Comparison of ENCODE assay signal across 1 cellular context in the genomic region with DNA sequence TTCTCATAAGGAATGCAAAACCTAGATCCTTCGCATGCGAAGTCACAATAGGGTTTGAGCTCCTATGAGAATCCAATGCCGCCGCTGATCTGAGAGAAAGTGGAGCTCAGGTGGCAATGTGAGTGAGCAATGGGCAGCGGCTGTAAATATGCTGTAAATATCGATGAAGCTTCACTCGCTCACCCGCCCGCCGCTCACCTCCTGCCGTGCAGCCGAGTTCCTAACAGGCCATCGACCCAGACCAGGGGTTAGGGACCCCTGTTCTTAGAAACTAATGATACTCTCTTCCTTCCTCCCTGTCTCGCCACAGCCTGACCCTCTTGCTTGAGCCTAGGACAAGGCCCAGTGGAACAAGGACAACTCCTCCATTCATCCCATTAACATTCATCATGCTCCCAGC.
TF ChIP-seq lines count a peak whose summit lies in the region.

No MANE protein-coding gene starts in this region.

TF ChIP-seq in IMR-90, 13 proteins besides CTCF, POLR2A, EP300 and RAD21:
- no peak for TF ChIP-seq SMC3 (IDR thresholded peaks at IDR 0.05; ENCODE audit: low read depth, low read length)
- TF ChIP-seq MAFK (IDR thresholded peaks at IDR 0.05; ENCODE audit: low read depth, low read length), result no peak
- no peak for TF ChIP-seq FOS (IDR thresholded peaks at IDR 0.05; ENCODE audit: low read depth, low read length)
- no peak for TF ChIP-seq BHLHE40 (IDR thresholded peaks at IDR 0.05; ENCODE audit: low read depth, low read length)
- no peak for TF ChIP-seq MAZ (IDR thresholded peaks at IDR 0.05; ENCODE audit: borderline replicate concordance, low read depth, low read length)
- TF ChIP-seq, protein P1, sequence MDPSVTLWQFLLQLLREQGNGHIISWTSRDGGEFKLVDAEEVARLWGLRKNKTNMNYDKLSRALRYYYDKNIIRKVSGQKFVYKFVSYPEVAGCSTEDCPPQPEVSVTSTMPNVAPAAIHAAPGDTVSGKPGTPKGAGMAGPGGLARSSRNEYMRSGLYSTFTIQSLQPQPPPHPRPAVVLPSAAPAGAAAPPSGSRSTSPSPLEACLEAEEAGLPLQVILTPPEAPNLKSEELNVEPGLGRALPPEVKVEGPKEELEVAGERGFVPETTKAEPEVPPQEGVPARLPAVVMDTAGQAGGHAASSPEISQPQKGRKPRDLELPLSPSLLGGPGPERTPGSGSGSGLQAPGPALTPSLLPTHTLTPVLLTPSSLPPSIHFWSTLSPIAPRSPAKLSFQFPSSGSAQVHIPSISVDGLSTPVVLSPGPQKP (IDR thresholded peaks at IDR 0.05; ENCODE audit: borderline replicate concordance, low read depth, low read length), result no peak
- no peak for TF ChIP-seq CEBPB (IDR thresholded peaks at IDR 0.05; ENCODE audit: low read depth, low read length)
- TF ChIP-seq, protein P2, sequence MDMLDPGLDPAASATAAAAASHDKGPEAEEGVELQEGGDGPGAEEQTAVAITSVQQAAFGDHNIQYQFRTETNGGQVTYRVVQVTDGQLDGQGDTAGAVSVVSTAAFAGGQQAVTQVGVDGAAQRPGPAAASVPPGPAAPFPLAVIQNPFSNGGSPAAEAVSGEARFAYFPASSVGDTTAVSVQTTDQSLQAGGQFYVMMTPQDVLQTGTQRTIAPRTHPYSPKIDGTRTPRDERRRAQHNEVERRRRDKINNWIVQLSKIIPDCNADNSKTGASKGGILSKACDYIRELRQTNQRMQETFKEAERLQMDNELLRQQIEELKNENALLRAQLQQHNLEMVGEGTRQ (IDR thresholded peaks at IDR 0.05; ENCODE audit: low read depth, low read length), result no peak
- no peak for TF ChIP-seq RCOR1 (IDR thresholded peaks at IDR 0.05; ENCODE audit: insufficient replicate concordance, low read length)
- TF ChIP-seq CHD1 (IDR thresholded peaks at IDR 0.05; ENCODE audit: low read depth, low read length), result no peak
- no peak for TF ChIP-seq NFE2L2 (IDR thresholded peaks at IDR 0.05; ENCODE audit: low read depth, low read length)
- no peak for TF ChIP-seq RFX5 (IDR thresholded peaks at IDR 0.05; ENCODE audit: low read depth, low read length)
- TF ChIP-seq MXI1 (IDR thresholded peaks at IDR 0.05; ENCODE audit: borderline replicate concordance, low read depth, low read length), result no peak
TF ChIP-seq in IMR-90: peak in this region for 0.
